Comparison of ENCODE assay signal across 14 cellular contexts in genomic region chr17:59003860-59004259, GRCh38.
"Had no signal": no experiment of that assay in that cellular context is flagged by ENCODE, and none has a peak within 500 bp of the region (broad histone marks: within the 10 kb centered on the region; RNA-seq: fewer than 3 reads in every experiment).

No MANE protein-coding gene starts in this region.

- H3K36me3 ChIP-seq: adrenal gland, colonic mucosa had no signal

- H3K9me3 ChIP-seq: adrenal gland, colonic mucosa had no signal

- H3K27ac Mint-ChIP-seq: activated CD4-positive, alpha-beta T cell treated with anti-CD3 and anti-CD28 coated beads for 36 hours had no signal

- H3K4me3 Mint-ChIP-seq: activated CD4-positive, alpha-beta T cell treated with anti-CD3 and anti-CD28 coated beads for 36 hours; nephron had no signal

- H3K27ac ChIP-seq: adrenal gland, colonic mucosa, foreskin keratinocyte had no signal

- H3K4me3 ChIP-seq: adrenal gland, colonic mucosa had no signal

- DNase-seq: activated CD4-positive, alpha-beta T cell treated with anti-CD3 and anti-CD28 coated beads for 36 hours; activated CD8-positive, alpha-beta memory T cell treated with anti-CD3 and anti-CD28 coated beads for 24 hours; activated gamma-delta T cell treated with Interleukin-2 at 50 U/mL for 16 hours; adrenal gland; colonic mucosa; effector CD4-positive, alpha-beta T cell; foreskin keratinocyte; mammary epithelial cell; stimulated activated CD4-positive, alpha-beta T cell treated with anti-CD3 and anti-CD28 coated beads, Interleukin-15, amount 100 ng/mL, for 24 hours; stimulated activated CD4-positive, alpha-beta T cell treated with anti-CD3 and anti-CD28 coated beads, Interleukin-4, amount 100 ng/mL, for 4 hours; T-helper 9 cell had no signal

- H3K4me1 ChIP-seq: colonic mucosa, foreskin keratinocyte had no signal

- ATAC-seq: activated CD4-positive, alpha-beta T cell treated with anti-CD3 and anti-CD28 coated beads for 36 hours; foreskin keratinocyte had no signal

- H3K9me3 Mint-ChIP-seq: nephron had no signal

- FAIRE-seq: endothelial cell of umbilical vein, urothelium cell line had no signal

- H3K27me3 ChIP-seq: adrenal gland, colonic mucosa, foreskin keratinocyte had no signal

- H3K27me3 Mint-ChIP-seq: activated CD4-positive, alpha-beta T cell treated with anti-CD3 and anti-CD28 coated beads for 36 hours had no signal
